9 cellular contexts compared by ENCODE assay signal in the genomic region with DNA sequence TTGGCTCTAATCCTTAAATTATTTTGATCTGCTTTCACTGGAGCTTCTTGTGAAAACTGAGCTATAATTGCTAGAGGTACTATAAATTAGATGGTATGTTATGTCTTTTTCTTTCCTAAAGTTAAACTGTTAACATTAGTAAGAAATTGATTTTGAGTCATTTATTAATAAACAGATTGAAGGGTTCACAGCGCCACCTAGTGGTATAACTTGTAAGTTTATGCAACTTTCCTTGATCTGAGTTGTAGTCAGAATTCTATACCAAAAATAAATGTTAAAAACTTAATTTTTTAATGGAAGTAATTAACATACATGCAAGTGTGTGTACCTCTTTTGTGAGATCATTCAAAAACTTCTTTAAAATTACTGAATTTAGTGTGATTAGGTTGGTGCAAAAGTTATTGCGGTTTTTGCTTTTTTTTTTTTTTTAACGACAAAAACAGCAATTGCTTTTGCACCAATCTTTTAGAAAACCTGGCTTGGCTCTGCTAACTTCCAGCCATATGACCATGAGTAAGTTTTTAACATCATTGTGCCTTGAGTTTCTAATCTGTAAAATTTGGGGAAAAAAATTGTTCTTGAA.
DNase-seq lines count a peak whose midpoint lies in the region; ATAC-seq and TF ChIP-seq lines count a peak whose summit lies in the region.
"Had no signal": no experiment of that assay in that cellular context is flagged by ENCODE, and none has a peak within 500 bp of the region (broad histone marks: within the 10 kb centered on the region; RNA-seq: fewer than 3 reads in every experiment).

No MANE protein-coding gene starts in this region.

- CTCF ChIA-PET in WTC11 (lab: Charles Lee): interaction anchor here (1.0 to 1.6 kb wide), 4 partner anchors 9 to 343 kb away, joined by 3 to 8 read pairs (median 3); no protein-coding TSS in a partner anchor

- H3K27ac Mint-ChIP-seq in WTC11: no peak overlapping the region
- H3K27ac Mint-ChIP-seq: stimulated activated naive CD8-positive, alpha-beta T cell treated with anti-CD3 and anti-CD28 coated beads, Interleukin-15, amount 100 ng/mL, for 72 hours had no signal

- H3K9me3 Mint-ChIP-seq in WTC11: peaks cover 4% of the 10 kb centered on the region
- H3K9me3 Mint-ChIP-seq: stimulated activated naive CD8-positive, alpha-beta T cell treated with anti-CD3 and anti-CD28 coated beads, Interleukin-15, amount 100 ng/mL, for 72 hours had no signal

- ATAC-seq in heart right ventricle (no peak), WTC11 (no peak), HG03135 (IDR thresholded peaks at IDR 0.05; ENCODE audit: unreplicated experiment) (no peak), HG03565 (IDR thresholded peaks at IDR 0.05; ENCODE audit: unreplicated experiment) (no peak)
- ATAC-seq: stimulated activated naive CD8-positive, alpha-beta T cell treated with anti-CD3 and anti-CD28 coated beads, Interleukin-15, amount 100 ng/mL, for 72 hours had no signal

- H3K4me1 Mint-ChIP-seq in WTC11: peaks cover 7% of the 10 kb centered on the region
- H3K4me1 Mint-ChIP-seq: stimulated activated naive CD8-positive, alpha-beta T cell treated with anti-CD3 and anti-CD28 coated beads, Interleukin-15, amount 100 ng/mL, for 72 hours had no signal

- H3K4me1 ChIP-seq in heart right ventricle (no peaks in the 10 kb centered on the region), hepatocyte (ENCODE audit: insufficient read depth) (peaks cover 3% of the 10 kb centered on the region), tibial artery (no peaks in the 10 kb centered on the region)

- no peaks in the 10 kb centered on the region for H3K27me3 Mint-ChIP-seq in WTC11 (ENCODE audit: low read depth)

- H3K4me3 ChIP-seq in heart right ventricle (no peak overlapping the region), hepatocyte (no peak overlapping the region), tibial artery (no peak overlapping the region)

- H3K9me3 ChIP-seq in heart right ventricle (peaks cover 0 to 5% (median 0%) of the 10 kb centered on the region in 11 donors), hepatocyte (ENCODE audit: low read depth) (no peaks in the 10 kb centered on the region), tibial artery (no peaks in the 10 kb centered on the region)

- DNase-seq in heart right ventricle (no peak), cardiac septum (ENCODE audit: low spot score) (no peak), LoVo (ENCODE audit: low spot score) (peak; percentile 64), WTC11 (ENCODE audit: low spot score) (no peak), hepatocyte (ENCODE audit: low spot score) (peak; percentile 64), tibial artery (no peak)

- POLR2A ChIA-PET in WTC11 (lab: Charles Lee): no interaction called here

- H3K36me3 ChIP-seq in heart right ventricle (no peaks in the 10 kb centered on the region), hepatocyte (replicated peaks; ENCODE audit: insufficient read depth, low read depth) (no peaks in the 10 kb centered on the region), tibial artery (no peaks in the 10 kb centered on the region)

- no peak overlapping the region for H2AFZ ChIP-seq in hepatocyte

- H3K36me3 Mint-ChIP-seq in WTC11: no peaks in the 10 kb centered on the region

- intact Hi-C loops in heart right ventricle (cut with DNase I) (no loop called here), cardiac septum (cut with DNase I) (no loop called here), tibial artery (cut with DNase I; ENCODE audit: low total_unique reads) (no loop called here)

- H3K79me2 ChIP-seq in hepatocyte: no peaks in the 10 kb centered on the region

- no peak overlapping the region for H3K27ac ChIP-seq in heart right ventricle
- no peak overlapping the region for H3K27ac ChIP-seq in hepatocyte
- no peak overlapping the region for H3K27ac ChIP-seq in tibial artery

- no peak overlapping the region for H3K4me3 Mint-ChIP-seq in WTC11
- H3K4me3 Mint-ChIP-seq: stimulated activated naive CD8-positive, alpha-beta T cell treated with anti-CD3 and anti-CD28 coated beads, Interleukin-15, amount 100 ng/mL, for 72 hours had no signal

- H3K27me3 ChIP-seq in heart right ventricle: peaks cover 0 to 8% (median 0%) of the 10 kb centered on the region in 7 donors
- no peaks in the 10 kb centered on the region for H3K27me3 ChIP-seq in hepatocyte
- H3K27me3 ChIP-seq in tibial artery: no peaks in the 10 kb centered on the region

- H3K9me2 ChIP-seq in hepatocyte (replicated peaks; ENCODE audit: insufficient read depth): no peaks in the 10 kb centered on the region

- no peaks in the 10 kb centered on the region for H4K20me1 ChIP-seq in hepatocyte (ENCODE audit: insufficient read depth, poor library complexity, severe bottlenecking)

- WGBS in heart right ventricle, 2 donors: 60 to 62% methylated on average over 3 of the region's 3 CpGs
- 65% methylated on average over 3 of the region's 3 CpGs for WGBS in hepatocyte (ENCODE audit: low lambda C conversion rate, missing lambda C conversion rate)

- H3K4me2 ChIP-seq in hepatocyte: no peak overlapping the region

- TF ChIP-seq CTCF in heart right ventricle (IDR thresholded peaks at IDR 0.05) (peak; percentile 63 to 84 (median 80)), WTC11 (IDR thresholded peaks at IDR 0.05) (peak; percentile 80), hepatocyte (IDR thresholded peaks at IDR 0.05; ENCODE audit: poor library complexity) (peak; percentile 88), tibial artery (IDR thresholded peaks at IDR 0.05) (peak; percentile 35 to 68)

TF ChIP-seq in WTC11, 78 proteins besides CTCF, POLR2A, EP300 and RAD21 (continues in another document):
- no peak for TF ChIP-seq TEAD1 (CRISPR knock-in tag; IDR thresholded peaks at IDR 0.05)
- TF ChIP-seq HMGA2 (CRISPR knock-in tag; IDR thresholded peaks at IDR 0.05): no peak
- TF ChIP-seq, protein P1, sequence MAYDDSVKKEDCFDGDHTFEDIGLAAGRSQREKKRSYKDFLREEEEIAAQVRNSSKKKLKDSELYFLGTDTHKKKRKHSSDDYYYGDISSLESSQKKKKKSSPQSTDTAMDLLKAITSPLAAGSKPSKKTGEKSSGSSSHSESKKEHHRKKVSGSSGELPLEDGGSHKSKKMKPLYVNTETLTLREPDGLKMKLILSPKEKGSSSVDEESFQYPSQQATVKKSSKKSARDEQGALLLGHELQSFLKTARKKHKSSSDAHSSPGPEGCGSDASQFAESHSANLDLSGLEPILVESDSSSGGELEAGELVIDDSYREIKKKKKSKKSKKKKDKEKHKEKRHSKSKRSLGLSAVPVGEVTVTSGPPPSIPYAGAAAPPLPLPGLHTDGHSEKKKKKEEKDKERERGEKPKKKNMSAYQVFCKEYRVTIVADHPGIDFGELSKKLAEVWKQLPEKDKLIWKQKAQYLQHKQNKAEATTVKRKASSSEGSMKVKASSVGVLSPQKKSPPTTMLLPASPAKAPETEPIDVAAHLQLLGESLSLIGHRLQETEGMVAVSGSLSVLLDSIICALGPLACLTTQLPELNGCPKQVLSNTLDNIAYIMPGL (CRISPR knock-in tag; IDR thresholded peaks at IDR 0.05): no peak
- TF ChIP-seq ZNF121 (CRISPR knock-in tag; IDR thresholded peaks at IDR 0.05): no peak
- TF ChIP-seq, protein P2, sequence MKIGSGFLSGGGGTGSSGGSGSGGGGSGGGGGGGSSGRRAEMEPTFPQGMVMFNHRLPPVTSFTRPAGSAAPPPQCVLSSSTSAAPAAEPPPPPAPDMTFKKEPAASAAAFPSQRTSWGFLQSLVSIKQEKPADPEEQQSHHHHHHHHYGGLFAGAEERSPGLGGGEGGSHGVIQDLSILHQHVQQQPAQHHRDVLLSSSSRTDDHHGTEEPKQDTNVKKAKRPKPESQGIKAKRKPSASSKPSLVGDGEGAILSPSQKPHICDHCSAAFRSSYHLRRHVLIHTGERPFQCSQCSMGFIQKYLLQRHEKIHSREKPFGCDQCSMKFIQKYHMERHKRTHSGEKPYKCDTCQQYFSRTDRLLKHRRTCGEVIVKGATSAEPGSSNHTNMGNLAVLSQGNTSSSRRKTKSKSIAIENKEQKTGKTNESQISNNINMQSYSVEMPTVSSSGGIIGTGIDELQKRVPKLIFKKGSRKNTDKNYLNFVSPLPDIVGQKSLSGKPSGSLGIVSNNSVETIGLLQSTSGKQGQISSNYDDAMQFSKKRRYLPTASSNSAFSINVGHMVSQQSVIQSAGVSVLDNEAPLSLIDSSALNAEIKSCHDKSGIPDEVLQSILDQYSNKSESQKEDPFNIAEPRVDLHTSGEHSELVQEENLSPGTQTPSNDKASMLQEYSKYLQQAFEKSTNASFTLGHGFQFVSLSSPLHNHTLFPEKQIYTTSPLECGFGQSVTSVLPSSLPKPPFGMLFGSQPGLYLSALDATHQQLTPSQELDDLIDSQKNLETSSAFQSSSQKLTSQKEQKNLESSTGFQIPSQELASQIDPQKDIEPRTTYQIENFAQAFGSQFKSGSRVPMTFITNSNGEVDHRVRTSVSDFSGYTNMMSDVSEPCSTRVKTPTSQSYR (CRISPR knock-in tag; IDR thresholded peaks at IDR 0.05): no peak
- no peak for TF ChIP-seq CREM (CRISPR knock-in tag; IDR thresholded peaks at IDR 0.05)
- TF ChIP-seq, protein P3, sequence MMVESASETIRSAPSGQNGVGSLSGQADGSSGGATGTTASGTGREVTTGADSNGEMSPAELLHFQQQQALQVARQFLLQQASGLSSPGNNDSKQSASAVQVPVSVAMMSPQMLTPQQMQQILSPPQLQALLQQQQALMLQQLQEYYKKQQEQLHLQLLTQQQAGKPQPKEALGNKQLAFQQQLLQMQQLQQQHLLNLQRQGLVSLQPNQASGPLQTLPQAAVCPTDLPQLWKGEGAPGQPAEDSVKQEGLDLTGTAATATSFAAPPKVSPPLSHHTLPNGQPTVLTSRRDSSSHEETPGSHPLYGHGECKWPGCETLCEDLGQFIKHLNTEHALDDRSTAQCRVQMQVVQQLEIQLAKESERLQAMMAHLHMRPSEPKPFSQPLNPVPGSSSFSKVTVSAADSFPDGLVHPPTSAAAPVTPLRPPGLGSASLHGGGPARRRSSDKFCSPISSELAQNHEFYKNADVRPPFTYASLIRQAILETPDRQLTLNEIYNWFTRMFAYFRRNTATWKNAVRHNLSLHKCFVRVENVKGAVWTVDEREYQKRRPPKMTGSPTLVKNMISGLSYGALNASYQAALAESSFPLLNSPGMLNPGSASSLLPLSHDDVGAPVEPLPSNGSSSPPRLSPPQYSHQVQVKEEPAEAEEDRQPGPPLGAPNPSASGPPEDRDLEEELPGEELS (CRISPR knock-in tag; IDR thresholded peaks at IDR 0.05): no peak
- TF ChIP-seq ZNF232 (CRISPR knock-in tag; IDR thresholded peaks at IDR 0.05): no peak
- no peak for TF ChIP-seq SMAD3 (CRISPR knock-in tag; IDR thresholded peaks at IDR 0.05; ENCODE audit: borderline replicate concordance)
- TF ChIP-seq, protein P4, sequence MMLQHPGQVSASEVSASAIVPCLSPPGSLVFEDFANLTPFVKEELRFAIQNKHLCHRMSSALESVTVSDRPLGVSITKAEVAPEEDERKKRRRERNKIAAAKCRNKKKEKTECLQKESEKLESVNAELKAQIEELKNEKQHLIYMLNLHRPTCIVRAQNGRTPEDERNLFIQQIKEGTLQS (CRISPR knock-in tag; conservative IDR thresholded peaks at IDR 0.05): no peak

Comparison
In these comparisons a context has a peak if more than half of its experiments do, and no peak if none do; other contexts are left out.
1. DNase-seq: peak in LoVo (single experiment) and hepatocyte (single experiment); none in heart right ventricle (0 of 2), cardiac septum (single experiment), WTC11 (single experiment) and tibial artery (0 of 2).
2. Peak in every context shown above with its lines, with median percentiles within 50 percentile points of each other: CTCF ChIP-seq.